In genomic region chr6:111105578-111105977, GRCh38 we compare ENCODE assay signal across 8 cellular contexts. TPM values are rescaled to one million over a fixed set of nuclear protein-coding genes. Genes with fewer than 3 reads are reported as not detected.
DNase-seq lines count a peak whose midpoint lies in the region; ATAC-seq and TF ChIP-seq lines count a peak whose summit lies in the region.

No MANE protein-coding gene starts in this region.

- peak overlapping the region in 2 of 3 donors; percentile 24 to 49 for H3K27ac Mint-ChIP-seq in CD4-positive, CD25-positive, alpha-beta regulatory T cell
- no peak overlapping the region for H3K27ac Mint-ChIP-seq in activated T-cell treated with anti-CD3 and anti-CD28 coated beads, Interleukin-2, amount 50 U/mL, for 72 hours

- peak overlapping the region in 3 of 4 donors; percentile 1 to 35 (median 17) for H3K4me3 Mint-ChIP-seq in CD4-positive, CD25-positive, alpha-beta regulatory T cell
- no peak overlapping the region for H3K4me3 Mint-ChIP-seq in activated T-cell treated with anti-CD3 and anti-CD28 coated beads, Interleukin-2, amount 50 U/mL, for 72 hours

- CTCF ChIA-PET in A673 (lab: Charles Lee): no interaction called here

- no peak for TF ChIP-seq CTCF in left lung (IDR thresholded peaks at IDR 0.05)
- TF ChIP-seq CTCF in A673 (conservative IDR thresholded peaks at IDR 0.05; ENCODE audit: low read depth, low read length): no peak

- peak; percentile 71 to 77 for ATAC-seq in CD4-positive, CD25-positive, alpha-beta regulatory T cell (ENCODE audit: low read depth in 2 of 2)
- peak; percentile 88 for ATAC-seq in activated T-cell treated with anti-CD3 and anti-CD28 coated beads, Interleukin-2, amount 50 U/mL, for 72 hours (replicated peaks in 1 of 2)
- ATAC-seq in left lung: peak; percentile 91

- H3K36me3 Mint-ChIP-seq in CD4-positive, CD25-positive, alpha-beta regulatory T cell: peaks cover 32% of the 10 kb centered on the region
- peaks cover 6 to 8% of the 10 kb centered on the region in 2 donors for H3K36me3 Mint-ChIP-seq in activated T-cell treated with anti-CD3 and anti-CD28 coated beads, Interleukin-2, amount 50 U/mL, for 72 hours (ENCODE audit: insufficient read depth in 2 of 2)

- no peaks in the 10 kb centered on the region for H3K27me3 Mint-ChIP-seq in CD4-positive, CD25-positive, alpha-beta regulatory T cell
- H3K27me3 Mint-ChIP-seq in activated T-cell treated with anti-CD3 and anti-CD28 coated beads, Interleukin-2, amount 50 U/mL, for 72 hours (ENCODE audit: low read depth): no peaks in the 10 kb centered on the region

- no peak overlapping the region for H3K4me3 ChIP-seq in CD4-positive, CD25-positive, alpha-beta regulatory T cell (ENCODE audit: low read depth, low read length)
- H3K4me3 ChIP-seq in left lung (no peak overlapping the region), H7 (ENCODE audit: insufficient read depth, low read depth, low read length) (no peak overlapping the region), A673 (ENCODE audit: low read depth, low read length, poor library complexity, severe bottlenecking) (no peak overlapping the region)

- peaks cover 2% of the 10 kb centered on the region for H3K36me3 ChIP-seq in CD4-positive, CD25-positive, alpha-beta regulatory T cell (ENCODE audit: control insufficient read depth, insufficient read depth, low read length)
- H3K36me3 ChIP-seq in left lung (no peaks in the 10 kb centered on the region), H7 (replicated peaks; ENCODE audit: control insufficient read depth, insufficient read depth, low read length) (no peaks in the 10 kb centered on the region), A673 (ENCODE audit: insufficient read depth, low read length, poor library complexity, severe bottlenecking) (no peaks in the 10 kb centered on the region)

- intact Hi-C loops in left lung (cut with DNase I) (no loop called here), A673 (cut with micrococcal nuclease; ENCODE audit: unreplicated experiment) (no loop called here)

- POLR2A ChIA-PET in A673 (lab: Charles Lee; ENCODE audit: low non-redundant PET): no interaction called here

- peaks cover 18 to 56% (median 26%) of the 10 kb centered on the region in 4 donors for H3K4me1 Mint-ChIP-seq in CD4-positive, CD25-positive, alpha-beta regulatory T cell
- peaks cover 25% of the 10 kb centered on the region for H3K4me1 Mint-ChIP-seq in activated T-cell treated with anti-CD3 and anti-CD28 coated beads, Interleukin-2, amount 50 U/mL, for 72 hours (ENCODE audit: low read depth)

- DNase-seq in CD4-positive, CD25-positive, alpha-beta regulatory T cell: peak in 1 of 3 donors; percentile 26
- peak; percentile 65 for DNase-seq in HuH-7 (ENCODE audit: low spot score)
- DNase-seq in activated T-cell treated with anti-CD3 and anti-CD28 coated beads, Interleukin-2, amount 50 U/mL, for 72 hours: peak; percentile 51 to 53
- DNase-seq in left lung: peak; percentile 81 to 85
- DNase-seq in H7: no peak
- no peak for DNase-seq in A673 (ENCODE audit: low spot score)
- DNase-seq in germinal center (ENCODE audit: low spot score): no peak
- DNase-seq in GOT3 (lab: John Stamatoyannopoulos, UW): no peak

- no TSS peak for BruUV-seq in A673 (replicated peaks; lab: Mats Ljungman, UMichigan)

- H3K9me3 ChIP-seq in CD4-positive, CD25-positive, alpha-beta regulatory T cell (ENCODE audit: control insufficient read depth in 2 of 2, low read length in 2 of 2): peaks cover 2 to 7% of the 10 kb centered on the region in 2 experiments
- H3K9me3 ChIP-seq in left lung (peaks cover 0 to 7% of the 10 kb centered on the region in 2 donors), A673 (ENCODE audit: low read depth, low read length, poor library complexity, severe bottlenecking) (no peaks in the 10 kb centered on the region)

- peaks cover 0 to 12% (median 4%) of the 10 kb centered on the region in 7 donors for H3K9me3 Mint-ChIP-seq in CD4-positive, CD25-positive, alpha-beta regulatory T cell
- H3K9me3 Mint-ChIP-seq in activated T-cell treated with anti-CD3 and anti-CD28 coated beads, Interleukin-2, amount 50 U/mL, for 72 hours: peaks cover 1 to 5% of the 10 kb centered on the region in 2 donors

- peaks cover 9% of the 10 kb centered on the region for H3K4me1 ChIP-seq in CD4-positive, CD25-positive, alpha-beta regulatory T cell (ENCODE audit: control insufficient read depth, insufficient read depth, low read length, poor library complexity, severe bottlenecking)
- H3K4me1 ChIP-seq in left lung: peaks cover 0 to 4% of the 10 kb centered on the region in 2 donors
- H3K4me1 ChIP-seq in A673 (ENCODE audit: insufficient read depth, low read length, poor library complexity, severe bottlenecking): no peaks in the 10 kb centered on the region

- no peak overlapping the region for H3K27ac ChIP-seq in CD4-positive, CD25-positive, alpha-beta regulatory T cell (ENCODE audit: insufficient read depth, low read length, poor library complexity, severe bottlenecking)
- H3K27ac ChIP-seq in left lung: no peak overlapping the region
- H3K27ac ChIP-seq in A673 (ENCODE audit: low read depth, low read length, poor library complexity, severe bottlenecking): no peak overlapping the region

- no peaks in the 10 kb centered on the region for H3K27me3 ChIP-seq in CD4-positive, CD25-positive, alpha-beta regulatory T cell (ENCODE audit: control insufficient read depth, insufficient read depth, low read length)
- no peaks in the 10 kb centered on the region for H3K27me3 ChIP-seq in left lung
- no peaks in the 10 kb centered on the region for H3K27me3 ChIP-seq in H7 (ENCODE audit: control insufficient read depth, insufficient read depth, low read length)
- no peaks in the 10 kb centered on the region for H3K27me3 ChIP-seq in A673 (replicated peaks; ENCODE audit: insufficient read depth, low read depth, low read length, poor library complexity)

RNA-seq across cellular contexts. Expression of gene SLC16A10, which starts 18.3 kb away (rescaled TPM):
- 24.4 TPM for total RNA-seq in CD4-positive, CD25-positive, alpha-beta regulatory T cell
- polyA plus RNA-seq in CD4-positive, CD25-positive, alpha-beta regulatory T cell: 10 to 100 TPM; 31.3 to 39.3 (median 32.6) TPM
- 1 to 10 TPM; 4.9 to 6.5 TPM for total RNA-seq in activated T-cell treated with anti-CD3 and anti-CD28 coated beads, Interleukin-2, amount 50 U/mL, for 72 hours
- 1 to 10 TPM; 7.2 to 8.5 TPM for total RNA-seq in left lung
- total RNA-seq in H7 (2014; rRNA removed; shearing (Covaris generic)): 5.1 and 7.9 TPM in 2 replicates
- total RNA-seq in A673 (2021): 6.0 and 7.9 TPM in 2 replicates

Comparison
In these comparisons a context has a peak if more than half of its experiments do, and no peak if none do; other contexts are left out.
1. DNase-seq: peak in HuH-7 (single experiment), activated T-cell treated with anti-CD3 and anti-CD28 coated beads, Interleukin-2, amount 50 U/mL, for 72 hours (2 of 2) and left lung (2 of 2); none in H7 (single experiment), A673 (single experiment), germinal center (single experiment) and GOT3 (single experiment).
2. H3K4me3 Mint-ChIP-seq: peak in CD4-positive, CD25-positive, alpha-beta regulatory T cell (3 of 4); none in activated T-cell treated with anti-CD3 and anti-CD28 coated beads, Interleukin-2, amount 50 U/mL, for 72 hours (0 of 2).
3. Peak in every context shown above with its lines, with median percentiles within 50 percentile points of each other: ATAC-seq.